8 cellular contexts compared by ENCODE assay signal in the genomic region with DNA sequence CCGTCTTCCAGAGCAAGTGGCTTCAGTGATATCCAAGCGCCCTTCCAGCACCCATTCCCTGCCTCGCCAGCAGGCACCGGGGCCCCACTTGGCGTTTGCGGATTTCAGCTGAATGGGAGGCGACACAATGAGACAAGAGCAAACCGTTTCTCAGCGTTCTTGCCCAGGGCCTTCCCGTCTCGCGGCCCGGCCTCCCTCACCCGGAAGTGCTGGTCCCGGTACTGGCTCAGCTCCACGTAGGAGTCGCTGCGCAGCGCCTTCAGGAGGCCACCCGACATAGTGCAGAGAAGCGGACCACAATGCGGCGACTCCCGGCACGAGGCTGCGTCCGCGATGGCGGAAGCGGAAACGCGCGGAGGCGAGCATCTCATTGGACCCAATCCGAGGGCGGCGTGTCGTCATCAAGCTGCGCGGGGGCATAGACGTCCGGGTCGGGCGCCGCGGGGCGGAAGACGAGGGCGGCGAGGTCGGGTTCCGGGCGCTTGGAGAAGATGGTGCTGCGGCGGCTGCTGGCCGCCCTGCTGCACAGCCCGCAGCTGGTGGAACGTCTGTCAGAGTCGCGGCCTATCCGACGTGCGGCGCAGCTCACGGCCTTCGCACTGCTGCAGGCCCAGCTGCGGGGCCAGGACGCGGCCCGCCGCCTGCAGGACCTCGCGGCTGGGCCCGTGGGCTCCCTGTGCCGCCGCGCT. TPM values are rescaled to one million over a fixed set of nuclear protein-coding genes. Genes with fewer than 3 reads are reported as not detected.
A peak's percentile ranks its signal among the peaks of the same experiment; 100 is the strongest.
DNase-seq lines count a peak whose midpoint lies in the region; ATAC-seq and TF ChIP-seq lines count a peak whose summit lies in the region.

A gene (minus strand): TSS at position 303 of the 689 bp plus-strand sequence. CDS start 25 bp downstream, at position 278.

- peak within 1 kb of the TSS; percentile 98 for H3K27ac Mint-ChIP-seq in endodermal cell

- H3K36me3 ChIP-seq in HUES48 (ENCODE audit: control insufficient read depth, insufficient read depth, low read length) (peaks cover 31% of the 10 kb centered on the region), NT2/D1 (ENCODE audit: insufficient read depth, insufficient read length, low read length) (peaks cover 45% of the 10 kb centered on the region), endodermal cell (ENCODE audit: control insufficient read depth, insufficient read depth, low read length) (peaks cover 35% of the 10 kb centered on the region), mesodermal cell (ENCODE audit: control insufficient read depth, insufficient read depth, low read length) (peaks cover 42% of the 10 kb centered on the region)

- H3K9me3 ChIP-seq in HUES48 (ENCODE audit: control insufficient read depth, insufficient read depth, low read length): no peaks in the 10 kb centered on the region
- no peaks in the 10 kb centered on the region for H3K9me3 ChIP-seq in NT2/D1 (ENCODE audit: insufficient read depth, low read length)
- H3K9me3 ChIP-seq in endodermal cell (ENCODE audit: control insufficient read depth, low read length): no peaks in the 10 kb centered on the region
- no peaks in the 10 kb centered on the region for H3K9me3 ChIP-seq in mesodermal cell (ENCODE audit: control insufficient read depth, low read length)

- H3K27ac ChIP-seq in HUES48 (ENCODE audit: low read depth, low read length) (peak within 1 kb of the TSS; percentile 98), endodermal cell (ENCODE audit: low read depth, low read length) (peak within 1 kb of the TSS; percentile 92), mesodermal cell (ENCODE audit: low read depth, low read length, severe bottlenecking) (peak within 1 kb of the TSS; percentile 98)

- 0% methylated on average over 12 to 77 of the region's 77 CpGs for WGBS in endodermal cell (ENCODE audit: insufficient coverage in 1 of 2, insufficient read length in 1 of 2), 2 experiments
- WGBS in mesodermal cell (ENCODE audit: insufficient coverage in 2 of 2), 2 experiments: 0% methylated on average over 73 to 77 of the region's 77 CpGs

- peak within 1 kb of the TSS; percentile 87 for H3K4me3 Mint-ChIP-seq in endodermal cell

- TF ChIP-seq CTCF in endodermal cell (conservative IDR thresholded peaks at IDR 0.05): peak; percentile 79

- no peaks in the 10 kb centered on the region for H3K27me3 Mint-ChIP-seq in endodermal cell (ENCODE audit: insufficient read depth)

- H3K4me1 ChIP-seq in HUES48 (ENCODE audit: control insufficient read depth, insufficient read depth, low read length) (peaks cover 12% of the 10 kb centered on the region), NT2/D1 (ENCODE audit: insufficient read depth, insufficient read length) (peaks cover 8% of the 10 kb centered on the region), endodermal cell (ENCODE audit: control insufficient read depth, insufficient read depth, low read length) (peaks cover 3% of the 10 kb centered on the region), mesodermal cell (ENCODE audit: control insufficient read depth, insufficient read depth, low read length, poor library complexity, severe bottlenecking) (peaks cover 3% of the 10 kb centered on the region)

- peak; percentile 96 for DNase-seq in D341Med (ENCODE audit: low spot score)
- DNase-seq in NT2/D1 (ENCODE audit: low read depth, low spot score): peak; percentile 98
- peak; percentile 99 for DNase-seq in activated CD8-positive, alpha-beta memory T cell treated with anti-CD3 and anti-CD28 coated beads, Interleukin-2, amount 50 U/mL, for 1 hour (ENCODE audit: extremely low read depth)
- DNase-seq in endodermal cell: peak; percentile 100
- peak; percentile 99 for DNase-seq in stimulated activated CD8-positive, alpha-beta memory T cell treated with anti-CD3 and anti-CD28 coated beads, Interleukin-15, amount 100 ng/mL, for 4 hours (ENCODE audit: low read depth in 2 of 2)

- peaks cover 27% of the 10 kb centered on the region for H3K4me1 Mint-ChIP-seq in endodermal cell

- no peaks in the 10 kb centered on the region for H3K9me3 Mint-ChIP-seq in endodermal cell

- H3K27me3 ChIP-seq in HUES48 (ENCODE audit: control insufficient read depth, insufficient read depth, low read length) (no peaks in the 10 kb centered on the region), NT2/D1 (ENCODE audit: insufficient read depth, insufficient read length) (no peaks in the 10 kb centered on the region), endodermal cell (ENCODE audit: control insufficient read depth, insufficient read depth, low read length, poor library complexity, severe bottlenecking) (no peaks in the 10 kb centered on the region)

- peaks cover 23% of the 10 kb centered on the region for H3K36me3 Mint-ChIP-seq in endodermal cell (ENCODE audit: low read depth)

- H3K4me3 ChIP-seq in HUES48 (ENCODE audit: low read depth, low read length) (peak within 1 kb of the TSS; percentile 90), NT2/D1 (ENCODE audit: insufficient read length, low read depth) (peak within 1 kb of the TSS; percentile 99), endodermal cell (ENCODE audit: low read length) (peak within 1 kb of the TSS; percentile 97), mesodermal cell (ENCODE audit: extremely low read depth, insufficient read depth, low read length, poor library complexity, severe bottlenecking) (peak within 1 kb of the TSS; percentile 97)

- H3K9ac ChIP-seq in HUES48 (ENCODE audit: low read depth, low read length): peak within 1 kb of the TSS; percentile 94
- peak within 1 kb of the TSS; percentile 93 for H3K9ac ChIP-seq in NT2/D1 (ENCODE audit: insufficient read length, low read depth)
- H3K9ac ChIP-seq in endodermal cell (ENCODE audit: extremely low read depth, low read length, poor library complexity, severe bottlenecking): peak within 1 kb of the TSS; percentile 92

- peak; percentile 88 for ATAC-seq in GM21390 (IDR thresholded peaks at IDR 0.05; ENCODE audit: unreplicated experiment)

RNA-seq across cellular contexts. Expression of the gene that starts here (rescaled TPM):
- total RNA-seq in endodermal cell: 10 to 100 TPM; 74.9 to 97.3 TPM
- 109 TPM for polyA plus RNA-seq in endodermal cell (2013, experiment 1 of 2)
- polyA plus RNA-seq in endodermal cell (2013, experiment 2 of 2): 98.5 TPM
- 75.5 TPM for polyA plus RNA-seq in mesodermal cell (2013, experiment 1 of 2)
- 78.9 TPM for polyA plus RNA-seq in mesodermal cell (2013, experiment 2 of 2)

Comparison
In these comparisons a context has a peak if more than half of its experiments do, and no peak if none do; other contexts are left out.
1. Peak in every context shown above with its lines: DNase-seq, ATAC-seq, H3K4me3 ChIP-seq and H3K27ac ChIP-seq.